26 cellular contexts compared by ENCODE assay signal in genomic region chrX:40237745-40238178, GRCh38.
DNase-seq lines count a peak whose midpoint lies in the region; ATAC-seq and TF ChIP-seq lines count a peak whose summit lies in the region.
"Had no signal": no experiment of that assay in that cellular context is flagged by ENCODE, and none has a peak within 500 bp of the region (broad histone marks: within the 10 kb centered on the region; RNA-seq: fewer than 3 reads in every experiment).

No MANE protein-coding gene starts in this region.

- DNase-seq in NCI-H2107 treated with DMSO at 0.1 percent for 48 hours (lab: John Stamatoyannopoulos, UW; ENCODE audit: unreplicated experiment) (peak; percentile 54), NCI-H2107 (lab: John Stamatoyannopoulos, UW) (no peak), NT2/D1 (ENCODE audit: low read depth, low spot score) (peak; percentile 27), endodermal cell (peak; percentile 68), left ventricle myocardium inferior (no peak), NCI-H2029 treated with DMSO at 0.1 percent for 48 hours (lab: John Stamatoyannopoulos, UW) (no peak), T-helper 9 cell (no peak)
- DNase-seq: activated CD4-positive, alpha-beta memory T cell treated with anti-CD3 and anti-CD28 coated beads, Interleukin-2, amount 10 ng/mL, durations not matched to agents 7 days and 5 days; activated effector memory CD4-positive, alpha-beta T cell treated with Interleukin-2 at 50 U/mL for 16 hours; activated naive CD8-positive, alpha-beta T cell treated with anti-CD3 and anti-CD28 coated beads for 36 hours; AML-193; DMS153; dorsolateral prefrontal cortex; GM23248; Kasumi-1; kidney glomerular epithelial cell; NCI-H1092; NCI-H526 treated with DMSO at 0.1 percent for 48 hours; nucleus accumbens; psoas muscle; T1000 had no signal

- H3K36me3 ChIP-seq in NT2/D1 (ENCODE audit: insufficient read depth, insufficient read length, low read length) (no peaks in the 10 kb centered on the region), endodermal cell (ENCODE audit: control insufficient read depth, insufficient read depth, low read length) (no peaks in the 10 kb centered on the region), left ventricle myocardium inferior (no peaks in the 10 kb centered on the region)
- H3K36me3 ChIP-seq: ascending aorta had no signal

- H3K27me3 ChIP-seq in NT2/D1 (ENCODE audit: insufficient read depth, insufficient read length) (peaks cover 4% of the 10 kb centered on the region), endodermal cell (ENCODE audit: control insufficient read depth, insufficient read depth, low read length, poor library complexity, severe bottlenecking) (no peaks in the 10 kb centered on the region), left ventricle myocardium inferior (ENCODE audit: low read depth) (no peaks in the 10 kb centered on the region)
- H3K27me3 ChIP-seq: ascending aorta had no signal

- H3K4me1 ChIP-seq in NT2/D1 (ENCODE audit: insufficient read depth, insufficient read length): no peaks in the 10 kb centered on the region
- peaks cover 2% of the 10 kb centered on the region for H3K4me1 ChIP-seq in endodermal cell (ENCODE audit: control insufficient read depth, insufficient read depth, low read length)
- H3K4me1 ChIP-seq in left ventricle myocardium inferior: no peaks in the 10 kb centered on the region
- H3K4me1 ChIP-seq: ascending aorta, psoas muscle had no signal

- H3K27ac Mint-ChIP-seq in endodermal cell: no peak overlapping the region
- H3K27ac Mint-ChIP-seq: activated CD4-positive, alpha-beta memory T cell treated with anti-CD3 and anti-CD28 coated beads, Interleukin-2, amount 10 ng/mL, durations not matched to agents 7 days and 5 days; activated naive CD8-positive, alpha-beta T cell treated with anti-CD3 and anti-CD28 coated beads for 36 hours; type B pancreatic cell had no signal

- no peaks in the 10 kb centered on the region for H3K9me3 ChIP-seq in NT2/D1 (ENCODE audit: insufficient read depth, low read length)
- H3K9me3 ChIP-seq in endodermal cell (ENCODE audit: control insufficient read depth, low read length): no peaks in the 10 kb centered on the region
- no peaks in the 10 kb centered on the region for H3K9me3 ChIP-seq in left ventricle myocardium inferior (replicated peaks)
- H3K9me3 ChIP-seq: ascending aorta, psoas muscle had no signal

- H3K4me3 Mint-ChIP-seq in endodermal cell: no peak overlapping the region
- H3K4me3 Mint-ChIP-seq: activated CD4-positive, alpha-beta memory T cell treated with anti-CD3 and anti-CD28 coated beads, Interleukin-2, amount 10 ng/mL, durations not matched to agents 7 days and 5 days; activated naive CD8-positive, alpha-beta T cell treated with anti-CD3 and anti-CD28 coated beads for 36 hours; central memory CD8-positive, alpha-beta T cell; type B pancreatic cell had no signal

- H3K9me3 Mint-ChIP-seq in endodermal cell: peaks cover 25% of the 10 kb centered on the region
- H3K9me3 Mint-ChIP-seq: activated CD4-positive, alpha-beta memory T cell treated with anti-CD3 and anti-CD28 coated beads, Interleukin-2, amount 10 ng/mL, durations not matched to agents 7 days and 5 days; activated naive CD8-positive, alpha-beta T cell treated with anti-CD3 and anti-CD28 coated beads for 36 hours; central memory CD8-positive, alpha-beta T cell; type B pancreatic cell had no signal

- no peaks in the 10 kb centered on the region for H3K36me3 Mint-ChIP-seq in endodermal cell (ENCODE audit: low read depth)
- H3K36me3 Mint-ChIP-seq: activated naive CD8-positive, alpha-beta T cell treated with anti-CD3 and anti-CD28 coated beads for 36 hours; type B pancreatic cell had no signal

- no peak overlapping the region for H3K27ac ChIP-seq in endodermal cell (ENCODE audit: low read depth, low read length)
- H3K27ac ChIP-seq in left ventricle myocardium inferior (replicated peaks): no peak overlapping the region
- H3K27ac ChIP-seq: ascending aorta, dorsolateral prefrontal cortex, GM23248, psoas muscle had no signal

- peak overlapping the region; percentile 32 for H3K9ac ChIP-seq in NT2/D1 (ENCODE audit: insufficient read length, low read depth)
- H3K9ac ChIP-seq in endodermal cell (ENCODE audit: extremely low read depth, low read length, poor library complexity, severe bottlenecking): no peak overlapping the region
- H3K9ac ChIP-seq: GM23248 had no signal

- ATAC-seq in GM18870 (IDR thresholded peaks at IDR 0.05; ENCODE audit: unreplicated experiment): no peak
- ATAC-seq: psoas muscle, Right ventricle myocardium inferior had no signal

- intact Hi-C loops in left ventricle myocardium inferior (cut with micrococcal nuclease): no loop called here

- no peak for TF ChIP-seq CTCF in endodermal cell (conservative IDR thresholded peaks at IDR 0.05)
- TF ChIP-seq CTCF in left ventricle myocardium inferior (IDR thresholded peaks at IDR 0.05; ENCODE audit: borderline replicate concordance): no peak

- WGBS in endodermal cell (ENCODE audit: insufficient coverage in 1 of 2, insufficient read length in 1 of 2), 2 experiments: 59 to 80% methylated on average over 1 to 14 of the region's 14 CpGs

- H3K27me3 Mint-ChIP-seq in endodermal cell (ENCODE audit: insufficient read depth): no peaks in the 10 kb centered on the region
- H3K27me3 Mint-ChIP-seq: activated naive CD8-positive, alpha-beta T cell treated with anti-CD3 and anti-CD28 coated beads for 36 hours; central memory CD8-positive, alpha-beta T cell; type B pancreatic cell had no signal

- H3K4me1 Mint-ChIP-seq in endodermal cell: peaks cover 7% of the 10 kb centered on the region
- H3K4me1 Mint-ChIP-seq: activated naive CD8-positive, alpha-beta T cell treated with anti-CD3 and anti-CD28 coated beads for 36 hours; central memory CD8-positive, alpha-beta T cell had no signal

- no peak overlapping the region for H3K4me3 ChIP-seq in NT2/D1 (ENCODE audit: insufficient read length, low read depth)
- H3K4me3 ChIP-seq in endodermal cell (ENCODE audit: low read length): no peak overlapping the region
- H3K4me3 ChIP-seq in left ventricle myocardium inferior: no peak overlapping the region
- H3K4me3 ChIP-seq: ascending aorta, dorsolateral prefrontal cortex, GM23248, psoas muscle had no signal

Comparison
In these comparisons a context has a peak if more than half of its experiments do, and no peak if none do; other contexts are left out.
1. DNase-seq: peak in NCI-H2107 treated with DMSO at 0.1 percent for 48 hours (single experiment), NT2/D1 (single experiment) and endodermal cell (single experiment); none in NCI-H2107 (single experiment), left ventricle myocardium inferior (single experiment), NCI-H2029 treated with DMSO at 0.1 percent for 48 hours (single experiment) and T-helper 9 cell (single experiment).